Comparison of ENCODE assay signal across 8 cellular contexts in genomic region chr15:91022832-91023129, GRCh38. TPM values are rescaled to one million over a fixed set of nuclear protein-coding genes. Genes with fewer than 3 reads are reported as not detected.
A peak's percentile ranks its signal among the peaks of the same experiment; 100 is the strongest.
DNase-seq lines count a peak whose midpoint lies in the region; ATAC-seq and TF ChIP-seq lines count a peak whose summit lies in the region.

No MANE protein-coding gene starts in this region.

- H3K36me3 ChIP-seq in heart right ventricle (peaks cover 0 to 4% (median 0%) of the 10 kb centered on the region in 9 donors), ascending aorta (no peaks in the 10 kb centered on the region)

- 35 to 41% methylated on average over 1 of the region's 1 CpG for WGBS in heart right ventricle, 2 donors

- intact Hi-C loops in heart right ventricle (cut with DNase I) (loop anchor here in 3 of 10 donors (2.0 to 10.0 kb wide), 3 partner anchors 28 to 68 kb away; partner anchors contain the start of genes PRC1 (in 2 of the 3) and RCCD1 (in 1 of the 3)), left ventricle myocardium superior (cut with micrococcal nuclease) (no loop called here), ascending aorta (cut with DNase I) (loop anchor here (1.0 to 2.0 kb wide), 2 partner anchors 28 to 68 kb away; partner anchors contain the start of genes PRC1 and RCCD1)

- peak overlapping the region; percentile 87 for H3K27ac Mint-ChIP-seq in memory B cell

- H3K27ac ChIP-seq in heart right ventricle (peak overlapping the region in 9 of 10 donors; percentile 46 to 90 (median 78)), ascending aorta (peak overlapping the region; percentile 71 to 82)

- peak in 2 of 8 donors; percentile 7 to 11 for ATAC-seq in heart right ventricle
- ATAC-seq in left ventricle myocardium superior, result no peak
- ATAC-seq in memory B cell (ENCODE audit: low read depth), result no peak
- no peak for ATAC-seq in HG03196 (IDR thresholded peaks at IDR 0.05; ENCODE audit: unreplicated experiment)

- H3K4me3 Mint-ChIP-seq in memory B cell, result peak overlapping the region; percentile 96

- H3K27me3 ChIP-seq in heart right ventricle (no peaks in the 10 kb centered on the region), ascending aorta (no peaks in the 10 kb centered on the region)

- H3K36me3 Mint-ChIP-seq in memory B cell, result peaks cover 3% of the 10 kb centered on the region

- H3K27me3 Mint-ChIP-seq in memory B cell, result no peaks in the 10 kb centered on the region

- H3K9me3 ChIP-seq in heart right ventricle (no peaks in the 10 kb centered on the region), ascending aorta (no peaks in the 10 kb centered on the region)

- DNase-seq in heart right ventricle (no peak), left ventricle myocardium superior (no peak), ascending aorta (ENCODE audit: low spot score in 2 of 2) (no peak), memory B cell (ENCODE audit: low spot score in 2 of 2) (no peak), globus pallidus (ENCODE audit: low spot score) (no peak), ureter (ENCODE audit: low spot score) (no peak), NCI-H2107 (lab: John Stamatoyannopoulos, UW) (no peak)

- H3K4me1 ChIP-seq in heart right ventricle (peaks cover 0 to 30% (median 23%) of the 10 kb centered on the region in 9 donors), ascending aorta (peaks cover 0 to 8% of the 10 kb centered on the region in 2 donors)

- no peaks in the 10 kb centered on the region for H3K9me3 Mint-ChIP-seq in memory B cell

- TF ChIP-seq CTCF in heart right ventricle (IDR thresholded peaks at IDR 0.05) (no peak), ascending aorta (IDR thresholded peaks at IDR 0.05) (no peak)

- H3K4me3 ChIP-seq in heart right ventricle (peak overlapping the region; percentile 53 to 96 (median 90)), ascending aorta (peak overlapping the region; percentile 95 to 99)

- peaks cover 31% of the 10 kb centered on the region for H3K4me1 Mint-ChIP-seq in memory B cell

RNA-seq across cellular contexts. Expression of gene VPS33B, which starts 0.4 kb away (rescaled TPM):
- total RNA-seq in heart right ventricle, result 10 to 100 TPM in 1 of 10 donors, 1 to 10 TPM in 9; 3.7 to 10.4 (median 5.5) TPM
- 1 to 10 TPM; 7.2 to 8.8 TPM for polyA plus RNA-seq in heart right ventricle
- 6.1 TPM for total RNA-seq in left ventricle myocardium superior
- total RNA-seq in ascending aorta, result 0.53 TPM
- total RNA-seq in ureter, result 25.7 TPM

RNA-seq across cellular contexts. Expression of gene PRC1, which starts 28.4 kb away (rescaled TPM):
- total RNA-seq in heart right ventricle (10 to 100 TPM in 1 of 10 donors, 1 to 10 TPM in 9; 2.1 to 16.2 (median 4.4) TPM), left ventricle myocardium superior (3.3 TPM), ascending aorta (29.1 TPM), ureter (7.8 TPM)
- 1 to 10 TPM; 4.6 to 4.8 TPM for polyA plus RNA-seq in heart right ventricle
